Comparison of ENCODE assay signal across 1 cellular context in the genomic region with DNA sequence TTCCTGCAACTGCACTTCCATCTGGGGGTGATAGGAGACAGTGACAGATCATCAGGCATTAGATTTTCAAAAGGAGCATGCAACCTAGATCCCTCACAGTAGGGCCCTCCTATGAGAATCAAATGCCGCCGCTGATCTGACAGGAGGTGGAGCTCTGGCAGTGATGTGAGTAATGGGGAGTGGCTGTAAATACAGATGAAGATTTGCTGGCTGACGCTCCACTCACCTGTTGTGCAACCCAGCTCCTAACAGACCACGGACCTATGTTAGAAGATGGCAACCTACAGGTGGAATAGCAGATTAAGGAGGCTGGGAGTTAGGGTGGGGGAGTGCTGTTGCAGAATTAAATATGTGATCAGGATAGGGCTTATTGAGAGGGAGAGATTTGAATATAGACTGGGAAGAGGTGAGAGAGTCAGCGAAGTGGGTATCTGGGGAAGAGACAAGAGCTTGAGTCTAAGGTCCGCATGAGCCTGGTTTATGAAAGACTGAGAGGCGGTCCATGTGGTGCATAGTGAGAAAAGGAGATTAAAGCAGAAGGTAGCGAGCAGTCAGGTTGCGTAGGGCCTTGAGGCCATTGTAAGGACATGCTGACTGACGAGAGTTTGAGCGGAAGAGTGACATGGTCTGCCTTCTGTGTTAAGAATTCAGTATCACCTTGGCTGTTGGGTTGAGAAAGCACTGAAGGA.
TF ChIP-seq lines count a peak whose summit lies in the region.

No MANE protein-coding gene starts in this region.

TF ChIP-seq in WTC11, 78 proteins besides CTCF, POLR2A, EP300 and RAD21 (continued from another document):
- TF ChIP-seq, protein P1, sequence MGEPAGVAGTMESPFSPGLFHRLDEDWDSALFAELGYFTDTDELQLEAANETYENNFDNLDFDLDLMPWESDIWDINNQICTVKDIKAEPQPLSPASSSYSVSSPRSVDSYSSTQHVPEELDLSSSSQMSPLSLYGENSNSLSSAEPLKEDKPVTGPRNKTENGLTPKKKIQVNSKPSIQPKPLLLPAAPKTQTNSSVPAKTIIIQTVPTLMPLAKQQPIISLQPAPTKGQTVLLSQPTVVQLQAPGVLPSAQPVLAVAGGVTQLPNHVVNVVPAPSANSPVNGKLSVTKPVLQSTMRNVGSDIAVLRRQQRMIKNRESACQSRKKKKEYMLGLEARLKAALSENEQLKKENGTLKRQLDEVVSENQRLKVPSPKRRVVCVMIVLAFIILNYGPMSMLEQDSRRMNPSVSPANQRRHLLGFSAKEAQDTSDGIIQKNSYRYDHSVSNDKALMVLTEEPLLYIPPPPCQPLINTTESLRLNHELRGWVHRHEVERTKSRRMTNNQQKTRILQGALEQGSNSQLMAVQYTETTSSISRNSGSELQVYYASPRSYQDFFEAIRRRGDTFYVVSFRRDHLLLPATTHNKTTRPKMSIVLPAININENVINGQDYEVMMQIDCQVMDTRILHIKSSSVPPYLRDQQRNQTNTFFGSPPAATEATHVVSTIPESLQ (CRISPR knock-in tag; IDR thresholded peaks at IDR 0.05), result no peak
- TF ChIP-seq ZNF121 (CRISPR knock-in tag; IDR thresholded peaks at IDR 0.05), result 0 out of 2 replicates have a peak, but pooled peaks have one; percentile 13
- no peak for TF ChIP-seq TEAD1 (CRISPR knock-in tag; IDR thresholded peaks at IDR 0.05)
